ENCODE assay signal across 8 cellular contexts in the genomic region with DNA sequence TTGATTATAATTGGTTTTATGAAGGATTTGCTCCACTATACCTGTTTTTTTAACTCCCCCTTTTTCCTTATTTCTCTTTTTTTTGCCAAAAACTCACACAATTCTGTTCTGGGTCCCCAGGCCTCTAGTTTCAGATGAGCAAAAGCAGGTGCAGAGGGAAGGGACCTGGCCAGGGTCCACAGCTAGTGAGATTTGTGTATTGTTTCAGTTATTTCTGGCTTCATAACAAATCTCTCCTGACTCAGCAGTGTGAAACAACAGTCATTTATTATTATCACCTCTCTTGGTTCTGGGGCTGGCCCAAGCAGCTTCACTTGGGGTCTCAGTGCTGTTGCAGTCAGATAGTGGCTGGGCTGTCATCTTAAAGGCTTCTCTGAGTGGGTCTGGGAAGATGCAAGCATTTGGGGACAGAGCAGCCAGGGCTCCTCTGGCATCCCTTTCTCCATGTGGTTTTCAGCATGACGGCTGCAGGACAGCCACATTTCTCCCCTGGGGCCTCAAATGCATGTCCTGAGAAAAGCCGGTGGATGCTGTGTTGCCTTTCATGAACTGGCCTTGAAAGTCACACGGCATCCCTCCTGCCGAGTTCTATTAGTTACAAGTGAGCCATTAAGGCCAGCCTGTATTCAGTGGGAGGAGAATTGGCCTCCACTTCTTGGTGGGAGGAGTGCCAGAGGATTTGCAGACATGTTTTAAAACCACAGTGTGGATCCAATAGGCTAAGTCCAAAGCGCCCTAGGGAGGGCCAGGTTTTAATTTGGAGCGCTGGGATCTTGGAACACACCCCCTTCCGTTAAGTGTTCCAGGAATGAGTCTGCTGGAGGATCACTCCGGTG.
DNase-seq lines count a peak whose midpoint lies in the region; ATAC-seq and TF ChIP-seq lines count a peak whose summit lies in the region.
"Had no signal": no experiment of that assay in that cellular context is flagged by ENCODE, and none has a peak within 500 bp of the region (broad histone marks: within the 10 kb centered on the region; RNA-seq: fewer than 3 reads in every experiment).

No MANE protein-coding gene starts in this region.

- H3K4me1 ChIP-seq in body of pancreas, result peaks cover 19% of the 10 kb centered on the region

- ATAC-seq in body of pancreas, result peak; percentile 88
- ATAC-seq in HG03469 (IDR thresholded peaks at IDR 0.05; ENCODE audit: unreplicated experiment), result no peak
- no peak for ATAC-seq in GM19452 (IDR thresholded peaks at IDR 0.05; ENCODE audit: unreplicated experiment)
- ATAC-seq: activated T-cell treated with anti-CD3 and anti-CD28 coated beads, Interleukin-2, amount 50 U/mL, for 4 hours had no signal

- TF ChIP-seq CTCF in body of pancreas (IDR thresholded peaks at IDR 0.05), result no peak

- DNase-seq in M059J (ENCODE audit: low read depth) (peak; percentile 89), body of pancreas (peak; percentile 53 to 83 (median 68)), hippocampal formation (lab: John Stamatoyannopoulos, UW) (peak; percentile 31 to 47), superior temporal gyrus (ENCODE audit: extremely low spot score) (peak; percentile 41), CD1c-positive myeloid dendritic cell (ENCODE audit: extremely low spot score) (no peak)
- DNase-seq: activated T-cell treated with anti-CD3 and anti-CD28 coated beads, Interleukin-2, amount 50 U/mL, for 4 hours had no signal

- no peaks in the 10 kb centered on the region for H3K27me3 ChIP-seq in body of pancreas

- intact Hi-C loops in body of pancreas (cut with DNase I), result no loop called here

- H3K36me3 ChIP-seq in body of pancreas (replicated peaks in 1 of 2; ENCODE audit: insufficient read depth in 1 of 2, low read depth in 2 of 2), result no peaks in the 10 kb centered on the region

- TF ChIP-seq POLR2A in body of pancreas (IDR thresholded peaks at IDR 0.05), result no peak

- no peak overlapping the region for H3K4me3 ChIP-seq in body of pancreas

- peak overlapping the region in 3 of 4 donors; percentile 21 to 77 (median 74) for H3K27ac ChIP-seq in body of pancreas

- WGBS in body of pancreas, 2 donors, result 32 to 35% methylated on average over 6 to 8 of the region's 8 CpGs

- no peaks in the 10 kb centered on the region for H3K9me3 ChIP-seq in body of pancreas
